In the genomic region with DNA sequence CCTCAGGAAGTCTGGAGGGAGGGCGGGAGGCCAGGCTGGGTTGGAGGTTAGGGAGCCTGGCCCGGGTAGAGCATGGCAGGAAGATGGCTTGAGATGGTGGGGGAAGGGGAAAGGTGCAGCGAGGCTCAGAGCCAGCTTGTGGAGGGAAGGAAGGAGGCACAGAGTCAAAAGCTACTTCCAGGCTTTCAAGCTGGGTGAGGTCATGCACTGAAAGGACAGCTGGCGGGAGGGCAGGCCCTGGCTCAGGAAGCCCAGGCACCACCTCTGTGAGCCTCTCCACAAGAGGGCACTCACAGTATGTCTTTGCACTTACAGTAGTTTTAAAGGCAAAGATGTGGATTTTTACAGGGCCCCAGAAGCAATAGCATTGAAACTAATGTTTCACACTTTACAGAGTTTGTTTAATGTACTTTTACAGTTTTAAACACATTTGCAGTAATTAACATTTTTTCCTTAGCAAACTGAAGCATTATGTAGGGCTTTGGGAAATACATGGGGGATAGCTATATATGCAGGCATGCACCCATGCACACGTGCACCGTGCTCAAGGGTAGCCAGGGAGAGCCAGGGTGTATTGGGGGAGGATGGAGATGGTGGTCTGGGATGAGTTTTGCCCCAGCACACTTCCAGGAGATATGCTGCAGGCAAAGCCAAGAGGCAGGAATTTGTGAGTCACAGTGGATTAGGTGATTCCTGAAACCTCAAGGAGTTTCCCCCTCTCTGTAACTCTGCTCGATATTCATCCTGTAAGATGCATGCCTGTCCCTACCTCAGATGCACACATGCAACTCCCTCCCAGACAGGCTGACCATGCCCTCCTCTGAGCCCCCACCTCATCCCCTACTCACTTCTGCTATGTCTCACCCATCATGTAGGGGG, we compare ENCODE assay signal across 8 cellular contexts.
DNase-seq lines count a peak whose midpoint lies in the region; ATAC-seq, FAIRE-seq and TF ChIP-seq lines count a peak whose summit lies in the region.

No MANE protein-coding gene starts in this region.

- peak; percentile 80 for TF ChIP-seq CTCF in cardiac fibroblast (IDR thresholded peaks at IDR 0.05; ENCODE audit: low read depth, low read length)

- no peak for ATAC-seq in HG02840 (IDR thresholded peaks at IDR 0.05; ENCODE audit: low FRiP score, unreplicated experiment)

- peak; percentile 91 for FAIRE-seq in TTC549 (lab: Jason Lieb, UNC)

- no peak overlapping the region for H3K4me3 ChIP-seq in cardiac fibroblast (replicated peaks in 1 of 2; ENCODE audit: low read depth in 2 of 2, low read length in 2 of 2)

- peak; percentile 6 to 45 (median 33) for DNase-seq in activated CD4-positive, CD25-positive, alpha-beta regulatory T cell (lab: John Stamatoyannopoulos, UW)
- no peak for DNase-seq in activated CD4-positive, CD25-positive, alpha-beta regulatory T cell treated with anti-CD3 and anti-CD28 coated beads, Interleukin-2, amount 50 U/mL, for 72 hours
- DNase-seq in NCI-H1694 (lab: John Stamatoyannopoulos, UW): peak; percentile 85
- DNase-seq in cardiac fibroblast (ENCODE audit: low read depth in 2 of 2): peak; percentile 88 to 90
- DNase-seq in iris pigment epithelial cell (ENCODE audit: low read depth): peak; percentile 74
- DNase-seq in stimulated activated CD4-positive, alpha-beta T cell treated with anti-CD3 and anti-CD28 coated beads, Interleukin-12 subunit alpha, Interleukin-12 subunit beta, amount 100 ng/mL, for 4 hours: peak; percentile 46
